8 cellular contexts compared by ENCODE assay signal in the genomic region with DNA sequence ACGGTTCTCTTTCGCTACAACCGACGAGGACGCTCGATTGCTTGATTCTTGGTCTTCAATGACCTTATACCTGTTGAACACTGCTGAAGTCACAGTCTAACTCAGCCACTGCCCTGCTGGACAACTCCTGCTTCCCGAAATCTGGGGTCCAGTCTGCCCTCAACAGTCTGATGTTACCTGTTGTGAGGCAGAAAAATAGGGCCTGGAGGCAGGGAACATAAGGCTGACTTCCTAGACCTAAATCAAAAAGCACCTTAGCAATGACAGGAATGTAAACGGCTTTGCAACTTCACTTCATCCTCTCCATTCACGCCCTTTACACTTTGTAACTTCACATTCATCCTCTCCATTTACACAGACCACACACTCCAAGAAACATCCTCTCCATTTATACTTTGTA. TPM values are rescaled to one million over a fixed set of nuclear protein-coding genes. Genes with fewer than 3 reads are reported as not detected.
DNase-seq lines count a peak whose midpoint lies in the region; ATAC-seq, FAIRE-seq and TF ChIP-seq lines count a peak whose summit lies in the region.

No MANE protein-coding gene starts in this region.

- no peak for TF ChIP-seq CTCF in fibroblast of pulmonary artery (IDR thresholded peaks at IDR 0.05; ENCODE audit: low read length, missing control alignments)

- no peak overlapping the region for H3K9ac ChIP-seq in rectal smooth muscle tissue (ENCODE audit: low read length)

- ATAC-seq in SK-N-SH treated with all-trans-retinoic acid at 6 μM for 48 hours, result peak; percentile 21
- ATAC-seq in GM19395 (IDR thresholded peaks at IDR 0.05; ENCODE audit: unreplicated experiment), result no peak
- no peak for ATAC-seq in GM19455 (IDR thresholded peaks at IDR 0.05; ENCODE audit: unreplicated experiment)

- no peaks in the 10 kb centered on the region for H3K36me3 ChIP-seq in rectal smooth muscle tissue (ENCODE audit: control insufficient read depth, insufficient read depth, low read length)

- H3K4me1 ChIP-seq in rectal smooth muscle tissue (ENCODE audit: control insufficient read depth, insufficient read depth, low read length), result peaks cover 8% of the 10 kb centered on the region

- no peak for TF ChIP-seq POLR2A in GM12891 (IDR thresholded peaks at IDR 0.05; ENCODE audit: low read depth, low read length)

- no peak for DNase-seq in GM12891 (ENCODE audit: insufficient read length, low spot score)
- no peak for DNase-seq in fibroblast of pulmonary artery (ENCODE audit: low read depth)
- DNase-seq in hepatic stellate cell (ENCODE audit: low spot score), result no peak
- DNase-seq in stimulated activated CD8-positive, alpha-beta memory T cell treated with anti-CD3 and anti-CD28 coated beads, Interleukin-4, amount 100 ng/mL, for 48 hours, result no peak

- H3K4me3 ChIP-seq in fibroblast of pulmonary artery (replicated peaks; ENCODE audit: low read depth, low read length), result peak overlapping the region; percentile 67
- peak overlapping the region; percentile 45 for H3K4me3 ChIP-seq in rectal smooth muscle tissue (ENCODE audit: low read length)

- peak; percentile 58 for FAIRE-seq in GM12891 (lab: Jason Lieb, UNC)

- no peak overlapping the region for H3K27ac ChIP-seq in rectal smooth muscle tissue (ENCODE audit: low read depth, low read length)

- no peaks in the 10 kb centered on the region for H3K27me3 ChIP-seq in rectal smooth muscle tissue (ENCODE audit: control insufficient read depth, insufficient read depth, low read length)

TF ChIP-seq in GM12891, 5 proteins besides CTCF, POLR2A, EP300 and RAD21:
- TF ChIP-seq TAF1 (IDR thresholded peaks at IDR 0.05; ENCODE audit: low read depth, low read length) (no peak), POU2F2 (IDR thresholded peaks at IDR 0.05; ENCODE audit: low read depth, low read length) (no peak), POLR2AphosphoS5 (IDR thresholded peaks at IDR 0.05; ENCODE audit: low read depth, low read length) (no peak), SPI1 (IDR thresholded peaks at IDR 0.05; ENCODE audit: low read depth, low read length) (no peak), PAX5 (IDR thresholded peaks at IDR 0.05; ENCODE audit: insufficient read depth, low read length, severe bottlenecking) (no peak)
TF ChIP-seq in GM12891: peak in this region for 0.

TF ChIP-seq in SK-N-SH treated with all-trans-retinoic acid at 6 μM for 48 hours, 23 proteins besides CTCF, POLR2A, EP300 and RAD21:
- TF ChIP-seq, protein P1, sequence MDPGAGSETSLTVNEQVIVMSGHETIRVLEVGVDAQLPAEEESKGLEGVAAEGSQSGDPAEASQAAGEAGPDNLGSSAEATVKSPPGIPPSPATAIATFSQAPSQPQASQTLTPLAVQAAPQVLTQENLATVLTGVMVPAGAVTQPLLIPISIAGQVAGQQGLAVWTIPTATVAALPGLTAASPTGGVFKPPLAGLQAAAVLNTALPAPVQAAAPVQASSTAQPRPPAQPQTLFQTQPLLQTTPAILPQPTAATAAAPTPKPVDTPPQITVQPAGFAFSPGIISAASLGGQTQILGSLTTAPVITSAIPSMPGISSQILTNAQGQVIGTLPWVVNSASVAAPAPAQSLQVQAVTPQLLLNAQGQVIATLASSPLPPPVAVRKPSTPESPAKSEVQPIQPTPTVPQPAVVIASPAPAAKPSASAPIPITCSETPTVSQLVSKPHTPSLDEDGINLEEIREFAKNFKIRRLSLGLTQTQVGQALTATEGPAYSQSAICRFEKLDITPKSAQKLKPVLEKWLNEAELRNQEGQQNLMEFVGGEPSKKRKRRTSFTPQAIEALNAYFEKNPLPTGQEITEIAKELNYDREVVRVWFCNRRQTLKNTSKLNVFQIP (CRISPR knock-in tag; IDR thresholded peaks at IDR 0.05; ENCODE audit: borderline replicate concordance, low read depth), result no peak
- TF ChIP-seq BACH2 (CRISPR knock-in tag; IDR thresholded peaks at IDR 0.05; ENCODE audit: borderline replicate concordance) (no peak), ZNF565 (CRISPR knock-in tag; conservative IDR thresholded peaks at IDR 0.05; ENCODE audit: low read depth) (no peak), ZFP30 (CRISPR knock-in tag; IDR thresholded peaks at IDR 0.05) (no peak), ZFP3 (CRISPR knock-in tag; IDR thresholded peaks at IDR 0.05) (no peak), TCF4 (CRISPR knock-in tag; IDR thresholded peaks at IDR 0.05; ENCODE audit: borderline replicate concordance) (no peak)
- TF ChIP-seq, protein P2, sequence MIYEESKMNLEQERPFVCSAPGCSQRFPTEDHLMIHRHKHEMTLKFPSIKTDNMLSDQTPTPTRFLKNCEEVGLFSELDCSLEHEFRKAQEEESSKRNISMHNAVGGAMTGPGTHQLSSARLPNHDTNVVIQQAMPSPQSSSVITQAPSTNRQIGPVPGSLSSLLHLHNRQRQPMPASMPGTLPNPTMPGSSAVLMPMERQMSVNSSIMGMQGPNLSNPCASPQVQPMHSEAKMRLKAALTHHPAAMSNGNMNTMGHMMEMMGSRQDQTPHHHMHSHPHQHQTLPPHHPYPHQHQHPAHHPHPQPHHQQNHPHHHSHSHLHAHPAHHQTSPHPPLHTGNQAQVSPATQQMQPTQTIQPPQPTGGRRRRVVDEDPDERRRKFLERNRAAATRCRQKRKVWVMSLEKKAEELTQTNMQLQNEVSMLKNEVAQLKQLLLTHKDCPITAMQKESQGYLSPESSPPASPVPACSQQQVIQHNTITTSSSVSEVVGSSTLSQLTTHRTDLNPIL (CRISPR knock-in tag; IDR thresholded peaks at IDR 0.05; ENCODE audit: low read depth), result no peak

RNA-seq across cellular contexts. Expression of a gene that starts 0.6 kb away (rescaled TPM):
- polyA plus RNA-seq in GM12891 (2012; ENCODE audit: low read depth, missing spikeins), result 10.7 TPM

RNA-seq across cellular contexts. Expression of a gene that starts 19.1 kb away (rescaled TPM):
- polyA plus RNA-seq in GM12891 (2012; ENCODE audit: low read depth, missing spikeins), result 8.5 TPM

RNA-seq across cellular contexts. Expression of a gene that starts 47.7 kb away (rescaled TPM):
- polyA plus RNA-seq in GM12891 (2012; ENCODE audit: low read depth, missing spikeins), result not detected
